Comparison of ENCODE assay signal across 8 cellular contexts in genomic region chr3:183844606-183845005, GRCh38. TPM values are rescaled to one million over a fixed set of nuclear protein-coding genes. Genes with fewer than 3 reads are reported as not detected.
DNase-seq lines count a peak whose midpoint lies in the region; ATAC-seq, FAIRE-seq and TF ChIP-seq lines count a peak whose summit lies in the region.

No MANE protein-coding gene starts in this region.

- no peak for TF ChIP-seq POLR2A in K562 (conservative IDR thresholded peaks at IDR 0.05)
- TF ChIP-seq POLR2A in body of pancreas (IDR thresholded peaks at IDR 0.05), result no peak

- BruUV-seq in K562 (replicated peaks; lab: Mats Ljungman, UMichigan), result no TSS peak

- ATAC-seq in K562 (no peak), left lung (peak; percentile 58), GM18520 (IDR thresholded peaks at IDR 0.05; ENCODE audit: unreplicated experiment) (no peak), body of pancreas (no peak)

- no peak overlapping the region for H3K4me3 ChIP-seq in AG10803 (ENCODE audit: low read length)
- no peak overlapping the region for H3K4me3 ChIP-seq in K562
- H3K4me3 ChIP-seq in left lung, result no peak overlapping the region
- H3K4me3 ChIP-seq in body of pancreas, result no peak overlapping the region

- peak; percentile 71 for DNase-seq in AG10803 (ENCODE audit: low read depth)
- DNase-seq in HT-29 (ENCODE audit: low spot score), result peak; percentile 17
- DNase-seq in K562 (ENCODE audit: extremely low read depth in 1 of 4, low spot score in 3 of 4), result no peak
- no peak for DNase-seq in left lung
- DNase-seq in body of pancreas, result no peak
- no peak for DNase-seq in islet precursor cell
- DNase-seq in NCI-H446 treated with DMSO at 0.1 percent for 48 hours (lab: John Stamatoyannopoulos, UW), result no peak

- H3K27ac ChIP-seq in K562 (ENCODE audit: extremely low read depth, low read depth, low read length) (no peak overlapping the region), left lung (no peak overlapping the region), body of pancreas (no peak overlapping the region)

- intact Hi-C loops in K562 (cut with micrococcal nuclease) (no loop called here), left lung (cut with DNase I) (no loop called here), body of pancreas (cut with DNase I) (no loop called here)

- no peaks in the 10 kb centered on the region for H3K9me1 ChIP-seq in K562 (ENCODE audit: control insufficient read depth, insufficient read depth, low read length)

- H3K9me3 ChIP-seq in K562 (replicated peaks; ENCODE audit: control insufficient read depth, insufficient read depth, low read depth, low read length) (no peaks in the 10 kb centered on the region), left lung (no peaks in the 10 kb centered on the region), body of pancreas (no peaks in the 10 kb centered on the region)

- no peak overlapping the region for H3K9ac ChIP-seq in K562 (ENCODE audit: insufficient read depth in 1 of 2, low read depth in 2 of 2, low read length in 2 of 2)

- TF ChIP-seq CTCF in AG10803 (conservative IDR thresholded peaks at IDR 0.05; ENCODE audit: low read length) (no peak), K562 (IDR thresholded peaks at IDR 0.05 in 2 of 3, conservative IDR thresholded peaks at IDR 0.05 in 1 of 3; ENCODE audit: insufficient read depth in 2 of 3, low read depth in 1 of 3, low read length in 3 of 3) (no peak), left lung (IDR thresholded peaks at IDR 0.05) (no peak), body of pancreas (IDR thresholded peaks at IDR 0.05) (no peak)

- H4K20me1 ChIP-seq in K562 (replicated peaks; ENCODE audit: control insufficient read depth, insufficient read depth, low read length), result no peaks in the 10 kb centered on the region

- POLR2A ChIA-PET in K562 (lab: Yijun Ruan, JAX), result interaction anchor here (1.7 to 2.4 kb wide), 2 partner anchors 14 to 18 kb away, joined by 4 to 8 read pairs; partner anchors contain the start of gene MAP6D1

- H3K36me3 ChIP-seq in K562 (ENCODE audit: control insufficient read depth, insufficient read depth, low read length), result peaks cover 69% of the 10 kb centered on the region
- H3K36me3 ChIP-seq in left lung, result peaks cover 0 to 77% of the 10 kb centered on the region in 2 donors
- H3K36me3 ChIP-seq in body of pancreas (replicated peaks in 1 of 2; ENCODE audit: insufficient read depth in 1 of 2, low read depth in 2 of 2), result peaks cover 4 to 22% of the 10 kb centered on the region in 2 donors

- no peaks in the 10 kb centered on the region for H3K27me3 ChIP-seq in K562 (ENCODE audit: control insufficient read depth in 2 of 2, insufficient read depth in 2 of 2, low read length in 2 of 2)
- H3K27me3 ChIP-seq in left lung, result no peaks in the 10 kb centered on the region
- H3K27me3 ChIP-seq in body of pancreas, result no peaks in the 10 kb centered on the region

- TF ChIP-seq RAD21 in K562 (CRISPR knock-in tag; conservative IDR thresholded peaks at IDR 0.05 in 1 of 2, IDR thresholded peaks at IDR 0.05 in 1 of 2), result no peak

- FAIRE-seq in K562 (lab: Jason Lieb, UNC), result no peak

- CTCF ChIA-PET in K562 (lab: Yijun Ruan, JAX; ENCODE audit: low intra/inter-chr PET ratio), result no interaction called here

- no peaks in the 10 kb centered on the region for H3K4me1 ChIP-seq in K562 (replicated peaks in 1 of 2; ENCODE audit: control insufficient read depth in 2 of 2, insufficient read depth in 2 of 2, low read length in 2 of 2)
- peaks cover 0 to 18% of the 10 kb centered on the region in 2 donors for H3K4me1 ChIP-seq in left lung
- H3K4me1 ChIP-seq in body of pancreas, result peaks cover 5% of the 10 kb centered on the region

- WGBS in K562 (ENCODE audit: insufficient coverage, low coverage, missing lambda C conversion rate), result 100% methylated on average over 2 of the region's 2 CpGs
- 80 to 92% methylated on average over 2 of the region's 2 CpGs for WGBS in body of pancreas, 2 donors

- no peak overlapping the region for H2AFZ ChIP-seq in K562 (ENCODE audit: low read depth, low read length)

- 0 out of 3 replicates have a peak, but pooled peaks cover 2% of the 10 kb centered on the region for H3K79me2 ChIP-seq in K562 (ENCODE audit: control insufficient read depth, insufficient read depth, low read length)

- H3K4me2 ChIP-seq in K562 (ENCODE audit: insufficient read depth, low read length), result no peak overlapping the region

- in situ Hi-C loops in K562 (cut with MboI), result no loop called here

- no peak for TF ChIP-seq EP300 in K562 (IDR thresholded peaks at IDR 0.05; ENCODE audit: low read length)

TF ChIP-seq in K562, 482 proteins besides CTCF, POLR2A, EP300 and RAD21:
- TF ChIP-seq, protein P1, sequence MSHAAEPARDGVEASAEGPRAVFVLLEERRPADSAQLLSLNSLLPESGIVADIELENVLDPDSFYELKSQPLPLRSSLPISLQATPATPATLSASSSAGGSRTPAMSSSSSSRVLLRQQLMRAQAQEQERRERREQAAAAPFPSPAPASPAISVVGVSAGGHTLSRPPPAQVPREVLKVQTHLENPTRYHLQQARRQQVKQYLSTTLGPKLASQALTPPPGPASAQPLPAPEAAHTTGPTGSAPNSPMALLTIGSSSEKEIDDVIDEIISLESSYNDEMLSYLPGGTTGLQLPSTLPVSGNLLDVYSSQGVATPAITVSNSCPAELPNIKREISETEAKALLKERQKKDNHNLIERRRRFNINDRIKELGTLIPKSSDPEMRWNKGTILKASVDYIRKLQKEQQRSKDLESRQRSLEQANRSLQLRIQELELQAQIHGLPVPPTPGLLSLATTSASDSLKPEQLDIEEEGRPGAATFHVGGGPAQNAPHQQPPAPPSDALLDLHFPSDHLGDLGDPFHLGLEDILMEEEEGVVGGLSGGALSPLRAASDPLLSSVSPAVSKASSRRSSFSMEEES (CRISPR knock-in tag; IDR thresholded peaks at IDR 0.05), result peak; percentile 42
- peak; percentile 21; the same call in 1 of the 2 replicates for TF ChIP-seq ATF3 (IDR thresholded peaks at IDR 0.05)
- no peak for TF ChIP-seq ATF3 (CRISPR knock-in tag; conservative IDR thresholded peaks at IDR 0.05)
- no peak for TF ChIP-seq KLF10 (CRISPR knock-in tag; IDR thresholded peaks at IDR 0.05)
- no peak for TF ChIP-seq NUFIP1 (IDR thresholded peaks at IDR 0.05; ENCODE audit: partially characterized antibody)

RNA-seq across cellular contexts. Expression of gene MAP6D1, which starts 19.2 kb away (rescaled TPM):
- 5.4 and 10.4 TPM in 2 replicates for total RNA-seq in HT-29 (2014; rRNA removed; shearing (Covaris generic))
- total RNA-seq in K562 (2011; cell fraction: chromatin; rRNA removed; ENCODE audit: low replicate concordance), result 2.8 TPM in 1 of 2 replicates, not detected in the other
- total RNA-seq in K562 (2011; cell fraction: nucleolus; rRNA removed), result 0.92 and 3.7 TPM in 2 replicates
- 0.88 and 1.7 TPM in 2 replicates for total RNA-seq in K562 (2011; cell fraction: nucleoplasm; rRNA removed)
- total RNA-seq in K562 (2014; rRNA removed) (0.82 and 1.1 TPM in 2 replicates), K562 (2014; rRNA removed; fragmentation: Illumina TruSeq; extraction: Trizol) (not detected in 2 replicates), K562 (2015; rRNA removed; fragmentation: Illumina TruSeq; extraction: Trizol) (0.22 TPM in 1 of 2 replicates, not detected in the other), K562 (2021) (1.5 and 2.4 TPM in 2 replicates), left lung (1 to 10 TPM in 1 of 2 donors, under 1 TPM in 1; 0.38 to 1.2 TPM), body of pancreas (1 to 10 TPM in 1 of 2 donors, under 1 TPM in 1; 0.99 to 7.0 TPM)
- polyA plus RNA-seq in K562 (2011; rRNA removed) (not detected in 2 replicates), K562 (2014; fragmentation: Illumina TruSeq; extraction: Trizol) (0.16 and 0.84 TPM in 2 replicates), K562 (2014; fragmentation: Nextera tagmentation; extraction: Ambion mirVana) (under 1 TPM in 1 of 2 experiments, not detected in 1; 0.18 TPM), K562 (2014; rRNA removed) (0.54 and 0.66 TPM in 2 replicates)
- 0.65 and 1.6 TPM in 2 replicates for polyA plus RNA-seq in K562 (2011; cell fraction: cytosol; rRNA removed)
- 0.48 and 0.63 TPM in 2 replicates for polyA plus RNA-seq in K562 (2011; cell fraction: nucleus; rRNA removed)
- 0.08 and 1.4 TPM in 2 replicates for polyA plus RNA-seq in K562 (2012)
- not detected in 2 replicates for polyA minus RNA-seq in K562 (2011; rRNA and poly(A)+ RNA removed)
- not detected in 2 replicates for polyA minus RNA-seq in K562 (2011; cell fraction: cytosol; rRNA and poly(A)+ RNA removed)
- 0.27 TPM in 1 of 2 replicates, not detected in the other for polyA minus RNA-seq in K562 (2011; cell fraction: nucleus; rRNA and poly(A)+ RNA removed)

RNA-seq across cellular contexts. Expression of gene PARL, which starts 40.1 kb away (rescaled TPM):
- 45.2 and 45.9 TPM in 2 replicates for total RNA-seq in HT-29 (2014; rRNA removed; shearing (Covaris generic))
- 24.4 and 51.3 TPM in 2 replicates for total RNA-seq in K562 (2011; cell fraction: chromatin; rRNA removed; ENCODE audit: low replicate concordance)
- total RNA-seq in K562 (2011; cell fraction: nucleolus; rRNA removed), result 18.3 and 23.0 TPM in 2 replicates
- 37.7 and 45.7 TPM in 2 replicates for total RNA-seq in K562 (2011; cell fraction: nucleoplasm; rRNA removed)
- total RNA-seq in K562 (2014; rRNA removed), result 61.8 and 70.6 TPM in 2 replicates
- 57.4 and 74.2 TPM in 2 replicates for total RNA-seq in K562 (2014; rRNA removed; fragmentation: Illumina TruSeq; extraction: Trizol)
- 49.8 and 56.5 TPM in 2 replicates for total RNA-seq in K562 (2015; rRNA removed; fragmentation: Illumina TruSeq; extraction: Trizol)
- 67.7 and 82.2 TPM in 2 replicates for total RNA-seq in K562 (2021)
- 56.4 and 77.6 TPM in 2 replicates for polyA plus RNA-seq in K562 (2011; rRNA removed)
- polyA plus RNA-seq in K562 (2011; cell fraction: cytosol; rRNA removed), result 36.8 and 55.5 TPM in 2 replicates
- 26.4 and 28.7 TPM in 2 replicates for polyA plus RNA-seq in K562 (2011; cell fraction: nucleus; rRNA removed)
- 48.1 and 70.5 TPM in 2 replicates for polyA plus RNA-seq in K562 (2012)
- 55.0 and 65.5 TPM in 2 replicates for polyA plus RNA-seq in K562 (2014; fragmentation: Illumina TruSeq; extraction: Trizol)
- 10 to 100 TPM; 39.5 to 43.6 TPM for polyA plus RNA-seq in K562 (2014; fragmentation: Nextera tagmentation; extraction: Ambion mirVana)
- polyA plus RNA-seq in K562 (2014; rRNA removed), result 78.0 and 82.4 TPM in 2 replicates
- 37.8 and 45.8 TPM in 2 replicates for polyA minus RNA-seq in K562 (2011; rRNA and poly(A)+ RNA removed)
- 16.8 and 24.7 TPM in 2 replicates for polyA minus RNA-seq in K562 (2011; cell fraction: cytosol; rRNA and poly(A)+ RNA removed)
- polyA minus RNA-seq in K562 (2011; cell fraction: nucleus; rRNA and poly(A)+ RNA removed), result 9.6 and 14.0 TPM in 2 replicates
- 10 to 100 TPM; 39.6 to 45.7 TPM for total RNA-seq in left lung
- total RNA-seq in body of pancreas, result 10 to 100 TPM; 25.4 to 34.6 TPM

Comparison
In these comparisons a context has a peak if more than half of its experiments do, and no peak if none do; other contexts are left out.
1. DNase-seq: peak in AG10803 (single experiment) and HT-29 (single experiment); none in K562 (0 of 4), left lung (0 of 2), body of pancreas (0 of 4), islet precursor cell (single experiment) and NCI-H446 treated with DMSO at 0.1 percent for 48 hours (single experiment).